In genomic region chr18:9757851-9758587, GRCh38 we compare ENCODE assay signal across 1 cellular context.
A peak's percentile ranks its signal among the peaks of the same experiment; 100 is the strongest.
TF ChIP-seq lines count a peak whose summit lies in the region.

No MANE protein-coding gene starts in this region.

TF ChIP-seq in K562, 482 proteins besides CTCF, POLR2A, EP300 and RAD21 (continued from another document):
- TF ChIP-seq RFX5 (IDR thresholded peaks at IDR 0.05; ENCODE audit: low read depth, low read length) = no peak
- TF ChIP-seq NUFIP1 (IDR thresholded peaks at IDR 0.05; ENCODE audit: partially characterized antibody) = no peak
- peak; percentile 28; the same call in 1 of the 2 replicates for TF ChIP-seq ZBTB7A (IDR thresholded peaks at IDR 0.05; ENCODE audit: borderline replicate concordance, control insufficient read depth, low read depth, low read length)
- no peak for TF ChIP-seq NFIC (IDR thresholded peaks at IDR 0.05)
- peak in 1 of 2 experiments; percentile 52; a peak in 1 of 4 replicates for TF ChIP-seq ZNF639 (CRISPR knock-in tag; conservative IDR thresholded peaks at IDR 0.05 in 1 of 2, IDR thresholded peaks at IDR 0.05 in 1 of 2)
- no peak for TF ChIP-seq SAP30 (IDR thresholded peaks at IDR 0.05; ENCODE audit: borderline replicate concordance, insufficient read depth, low read depth, low read length, poor library complexity, severe bottlenecking)
- TF ChIP-seq EZH2 (IDR thresholded peaks at IDR 0.05; ENCODE audit: borderline replicate concordance, low read depth, low read length) = no peak
- no peak for TF ChIP-seq MTF1 (CRISPR knock-in tag; IDR thresholded peaks at IDR 0.05; ENCODE audit: borderline replicate concordance)
- TF ChIP-seq KLF10 (CRISPR knock-in tag; IDR thresholded peaks at IDR 0.05) = no peak
- TF ChIP-seq GTF2E2 (tag; IDR thresholded peaks at IDR 0.05) = no peak
- no peak for TF ChIP-seq MITF (IDR thresholded peaks at IDR 0.05)
- TF ChIP-seq SMAD2 (IDR thresholded peaks at IDR 0.05; ENCODE audit: low read depth, low read length) = no peak
- TF ChIP-seq PKNOX1 (IDR thresholded peaks at IDR 0.05) = peak; percentile 91
- no peak for TF ChIP-seq OTX1 (CRISPR knock-in tag; IDR thresholded peaks at IDR 0.05)
- no peak for TF ChIP-seq ZNF830 (CRISPR knock-in tag; IDR thresholded peaks at IDR 0.05)
- TF ChIP-seq NEUROD1 (IDR thresholded peaks at IDR 0.05; ENCODE audit: borderline replicate concordance, low read depth, low read length, partially characterized antibody) = no peak
- no peak for TF ChIP-seq TAF1 (IDR thresholded peaks at IDR 0.05; ENCODE audit: control insufficient read depth, extremely low read depth, insufficient read depth, low read length, severe bottlenecking)
- TF ChIP-seq TCF7 (IDR thresholded peaks at IDR 0.05; ENCODE audit: borderline replicate concordance) = no peak
- TF ChIP-seq ZHX1 (conservative IDR thresholded peaks at IDR 0.05; ENCODE audit: low read length) = no peak
- no peak for TF ChIP-seq CBX2 (IDR thresholded peaks at IDR 0.05; ENCODE audit: insufficient read depth, low read length, poor library complexity, severe bottlenecking)
- TF ChIP-seq ZNF699 (CRISPR knock-in tag; IDR thresholded peaks at IDR 0.05; ENCODE audit: insufficient replicate concordance) = no peak
- TF ChIP-seq THAP7 (CRISPR knock-in tag; IDR thresholded peaks at IDR 0.05) = no peak
- TF ChIP-seq ZNF57 (CRISPR knock-in tag; IDR thresholded peaks at IDR 0.05) = no peak
- TF ChIP-seq JUND (IDR thresholded peaks at IDR 0.05; ENCODE audit: borderline replicate concordance, low read depth, low read length) = peak; percentile 65
- TF ChIP-seq JUND (tag; IDR thresholded peaks at IDR 0.05; ENCODE audit: borderline replicate concordance, low read depth, low read length) = peak; percentile 1; the same call in 1 of the 3 replicates
